Comparison of ENCODE assay signal across 1 cellular context in genomic region chr11:61830318-61831105, GRCh38.
TF ChIP-seq lines count a peak whose summit lies in the region.

No MANE protein-coding gene starts in this region.

TF ChIP-seq in HepG2, 621 proteins besides CTCF, POLR2A, EP300 and RAD21:
- TF ChIP-seq ELF1 (CRISPR knock-in tag; IDR thresholded peaks at IDR 0.05) (no peak), SRSF4 (IDR thresholded peaks at IDR 0.05; ENCODE audit: low read depth, low read length, poor library complexity, severe bottlenecking) (no peak), IRX3 (CRISPR knock-in tag; IDR thresholded peaks at IDR 0.05; ENCODE audit: borderline replicate concordance, low read depth) (no peak), SMARCC2 (IDR thresholded peaks at IDR 0.05) (no peak), ZNF629 (CRISPR knock-in tag; conservative IDR thresholded peaks at IDR 0.05) (no peak), PLRG1 (conservative IDR thresholded peaks at IDR 0.05) (no peak), ZFYVE20 (CRISPR knock-in tag; IDR thresholded peaks at IDR 0.05; ENCODE audit: borderline replicate concordance, low read depth) (no peak), ZNF747 (CRISPR knock-in tag; IDR thresholded peaks at IDR 0.05; ENCODE audit: borderline replicate concordance) (no peak), PCBP2 (optimal IDR thresholded peaks at IDR 0.05; ENCODE audit: low read depth, low read length, poor library complexity, severe bottlenecking) (no peak), SRSF1 (optimal IDR thresholded peaks at IDR 0.05; ENCODE audit: low read depth, low read length) (no peak), E2F2 (CRISPR knock-in tag; IDR thresholded peaks at IDR 0.05; ENCODE audit: borderline replicate concordance) (no peak)
- TF ChIP-seq, protein P1, sequence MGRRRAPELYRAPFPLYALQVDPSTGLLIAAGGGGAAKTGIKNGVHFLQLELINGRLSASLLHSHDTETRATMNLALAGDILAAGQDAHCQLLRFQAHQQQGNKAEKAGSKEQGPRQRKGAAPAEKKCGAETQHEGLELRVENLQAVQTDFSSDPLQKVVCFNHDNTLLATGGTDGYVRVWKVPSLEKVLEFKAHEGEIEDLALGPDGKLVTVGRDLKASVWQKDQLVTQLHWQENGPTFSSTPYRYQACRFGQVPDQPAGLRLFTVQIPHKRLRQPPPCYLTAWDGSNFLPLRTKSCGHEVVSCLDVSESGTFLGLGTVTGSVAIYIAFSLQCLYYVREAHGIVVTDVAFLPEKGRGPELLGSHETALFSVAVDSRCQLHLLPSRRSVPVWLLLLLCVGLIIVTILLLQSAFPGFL (CRISPR knock-in tag; IDR thresholded peaks at IDR 0.05): no peak
